Comparison of ENCODE assay signal across 8 cellular contexts in genomic region chr15:85330941-85331588, GRCh38. TPM values are rescaled to one million over a fixed set of nuclear protein-coding genes. Genes with fewer than 3 reads are reported as not detected.
DNase-seq lines count a peak whose midpoint lies in the region; ATAC-seq and TF ChIP-seq lines count a peak whose summit lies in the region.

No MANE protein-coding gene starts in this region.

- no peaks in the 10 kb centered on the region for H3K9me3 ChIP-seq in thyroid gland

- H3K27me3 ChIP-seq in thyroid gland, result no peaks in the 10 kb centered on the region

- no peaks in the 10 kb centered on the region for H3K27me3 Mint-ChIP-seq in osteocyte (ENCODE audit: unreplicated experiment)

- peaks cover 73% of the 10 kb centered on the region for H3K4me1 Mint-ChIP-seq in osteocyte (ENCODE audit: unreplicated experiment)

- H3K4me1 ChIP-seq in thyroid gland, result peaks cover 28 to 60% of the 10 kb centered on the region in 2 donors

- peak in 1 of 2 donors; percentile 54 for TF ChIP-seq POLR2A in thyroid gland (IDR thresholded peaks at IDR 0.05)

- H3K4me3 Mint-ChIP-seq in osteocyte (ENCODE audit: unreplicated experiment), result peak overlapping the region; percentile 91

- H3K36me3 Mint-ChIP-seq in osteocyte (ENCODE audit: unreplicated experiment), result no peaks in the 10 kb centered on the region

- TF ChIP-seq CTCF in fibroblast of villous mesenchyme (IDR thresholded peaks at IDR 0.05; ENCODE audit: insufficient read depth, low read depth, low read length), result peak; percentile 98
- peak; percentile 89 for TF ChIP-seq CTCF in osteocyte (IDR thresholded peaks at IDR 0.05)
- TF ChIP-seq CTCF in thyroid gland (IDR thresholded peaks at IDR 0.05), result peak; percentile 60 to 99 (median 92)

- H3K27ac Mint-ChIP-seq in osteocyte (ENCODE audit: unreplicated experiment), result peak overlapping the region; percentile 98

- no peaks in the 10 kb centered on the region for H3K36me3 ChIP-seq in thyroid gland

- peak; percentile 59 for ATAC-seq in GM19468 (IDR thresholded peaks at IDR 0.05; ENCODE audit: extremely low read depth, unreplicated experiment)

- DNase-seq in DMS114 treated with DMSO at 0.1 percent for 48 hours (lab: John Stamatoyannopoulos, UW; ENCODE audit: unreplicated experiment), result peak; percentile 61
- peak; percentile 73 for DNase-seq in HPDE6-E6E7 (ENCODE audit: extremely low spot score)
- DNase-seq in activated T-helper 1 cell treated with anti-CD3 and anti-CD28 coated beads, Interleukin-2, amount 50 U/mL, for 16 hours (ENCODE audit: low read depth in 1 of 2, low spot score in 1 of 2), result peak; percentile 29 to 37
- DNase-seq in fibroblast of villous mesenchyme (ENCODE audit: low read depth), result peak; percentile 98
- peak; percentile 94 for DNase-seq in osteocyte (ENCODE audit: extremely low spot score, unreplicated experiment)
- DNase-seq in thyroid gland, result peak; percentile 98 to 99

- WGBS in thyroid gland, 2 donors, result 18 to 30% methylated on average over 10 to 13 of the region's 13 CpGs

- H3K27ac ChIP-seq in thyroid gland, result peak overlapping the region; percentile 96 to 98 (median 98)

- no peak overlapping the region for H3K4me3 ChIP-seq in fibroblast of villous mesenchyme (ENCODE audit: low read depth, low read length)
- no peak overlapping the region for H3K4me3 ChIP-seq in thyroid gland (replicated peaks in 1 of 3)

- intact Hi-C loops in thyroid gland (cut with DNase I), result loop anchor here (10.0 kb wide), 2 partner anchors 74 to 254 kb away; no protein-coding TSS in a partner anchor

- H3K9me3 Mint-ChIP-seq in osteocyte (ENCODE audit: unreplicated experiment), result peaks cover 4% of the 10 kb centered on the region

TF ChIP-seq in PFSK-1, 5 proteins besides CTCF, POLR2A, EP300 and RAD21:
- TF ChIP-seq FOXP2 (optimal IDR thresholded peaks at IDR 0.05; ENCODE audit: borderline replicate concordance, extremely low read depth, extremely low read length, insufficient read depth) (peak; percentile 28), POLR2AphosphoS5 (IDR thresholded peaks at IDR 0.05; ENCODE audit: low read depth, low read length) (no peak)

RNA-seq across cellular contexts. Expression of gene AKAP13, which starts 49.3 kb away (rescaled TPM):
- 18.9 TPM for polyA plus RNA-seq in PFSK-1 (2012; ENCODE audit: insufficient read length, low read depth)
- total RNA-seq in fibroblast of villous mesenchyme (116 and 164 TPM in 2 replicates), osteocyte (146 and 161 TPM in 2 replicates), thyroid gland (100 to 1,000 TPM; 189 to 405 (median 244) TPM)

Comparison
In these comparisons a context has a peak if more than half of its experiments do, and no peak if none do; other contexts are left out.
1. DNase-seq: peak in every context shown above with its lines; median percentile 98 in thyroid gland; 98 in fibroblast of villous mesenchyme; 94 in osteocyte; 73 in HPDE6-E6E7; 61 in DMS114 treated with DMSO at 0.1 percent for 48 hours; 33 in activated T-helper 1 cell treated with anti-CD3 and anti-CD28 coated beads, Interleukin-2, amount 50 U/mL, for 16 hours.